Comparison of ENCODE assay signal across 18 cellular contexts in genomic region chr5:146368137-146368536, GRCh38. TPM values are rescaled to one million over a fixed set of nuclear protein-coding genes. Genes with fewer than 3 reads are reported as not detected.
"Had no signal": no experiment of that assay in that cellular context is flagged by ENCODE, and none has a peak within 500 bp of the region (broad histone marks: within the 10 kb centered on the region; RNA-seq: fewer than 3 reads in every experiment).

No MANE protein-coding gene starts in this region.

- H3K9me3 ChIP-seq: ascending aorta, thyroid gland had no signal

- H3K4me2 ChIP-seq: hepatocyte had no signal

- FAIRE-seq: colon, kidney had no signal

- DNase-seq: activated CD4-positive, alpha-beta T cell treated with anti-CD3 and anti-CD28 coated beads, Interleukin-2, amount 50 U/mL, for 4 hours; activated CD4-positive, CD25-positive, alpha-beta regulatory T cell treated with anti-CD3 and anti-CD28 coated beads, Interleukin-2, amount 50 U/mL, for 72 hours; activated naive CD4-positive, alpha-beta T cell treated with anti-CD3 and anti-CD28 coated beads for 36 hours; activated naive CD8-positive, alpha-beta T cell treated with anti-CD3 and anti-CD28 coated beads, Interleukin-2, amount 50 U/mL, for 24 hours; kidney; left ventricle myocardium superior; mesenchymal stem cell; stimulated activated CD4-positive, alpha-beta T cell treated with anti-CD3 and anti-CD28 coated beads, Interleukin-15, amount 100 ng/mL, for 24 hours; stimulated activated CD4-positive, alpha-beta T cell treated with anti-CD3 and anti-CD28 coated beads, Interleukin-4, amount 100 ng/mL, for 1 hour; stimulated activated naive B cell treated with anti-CD40 and anti-IgM and Interleukin-4, amounts not matched to agents 10 μg/mL and 1 μg/mL and 100 μg/mL, for 72 hours; T-helper 9 cell; thyroid gland had no signal

- H3K4me1 ChIP-seq: ascending aorta, thyroid gland had no signal

- H3K27ac ChIP-seq: ascending aorta, hepatocyte, skin epidermis, thyroid gland had no signal

- ATAC-seq: activated naive CD8-positive, alpha-beta T cell treated with anti-CD3 and anti-CD28 coated beads, Interleukin-2, amount 50 U/mL, for 24 hours; left ventricle myocardium superior; natural killer cell treated with Interleukin-12 subunit alpha and Interleukin-12 subunit beta and Interleukin-15 and Interleukin-18, amount 100 ng/mL, for 72 hours; stimulated activated naive B cell treated with anti-CD40 and anti-IgM and Interleukin-4, amounts not matched to agents 10 μg/mL and 1 μg/mL and 100 μg/mL, for 72 hours had no signal

- H3K4me3 ChIP-seq: ascending aorta, hepatocyte, skin epidermis, thyroid gland had no signal

RNA-seq across cellular contexts. Expression of gene POU4F3, which starts 29.5 kb away (rescaled TPM):
- total RNA-seq: activated naive CD4-positive, alpha-beta T cell treated with anti-CD3 and anti-CD28 coated beads for 36 hours; ascending aorta; cardiac septum; hepatocyte; left ventricle myocardium superior; natural killer cell treated with Interleukin-12 subunit alpha and Interleukin-12 subunit beta and Interleukin-15 and Interleukin-18, amount 100 ng/mL, for 72 hours; thyroid gland had no signal
- polyA plus RNA-seq: hepatocyte had no signal
